In the genomic region with DNA sequence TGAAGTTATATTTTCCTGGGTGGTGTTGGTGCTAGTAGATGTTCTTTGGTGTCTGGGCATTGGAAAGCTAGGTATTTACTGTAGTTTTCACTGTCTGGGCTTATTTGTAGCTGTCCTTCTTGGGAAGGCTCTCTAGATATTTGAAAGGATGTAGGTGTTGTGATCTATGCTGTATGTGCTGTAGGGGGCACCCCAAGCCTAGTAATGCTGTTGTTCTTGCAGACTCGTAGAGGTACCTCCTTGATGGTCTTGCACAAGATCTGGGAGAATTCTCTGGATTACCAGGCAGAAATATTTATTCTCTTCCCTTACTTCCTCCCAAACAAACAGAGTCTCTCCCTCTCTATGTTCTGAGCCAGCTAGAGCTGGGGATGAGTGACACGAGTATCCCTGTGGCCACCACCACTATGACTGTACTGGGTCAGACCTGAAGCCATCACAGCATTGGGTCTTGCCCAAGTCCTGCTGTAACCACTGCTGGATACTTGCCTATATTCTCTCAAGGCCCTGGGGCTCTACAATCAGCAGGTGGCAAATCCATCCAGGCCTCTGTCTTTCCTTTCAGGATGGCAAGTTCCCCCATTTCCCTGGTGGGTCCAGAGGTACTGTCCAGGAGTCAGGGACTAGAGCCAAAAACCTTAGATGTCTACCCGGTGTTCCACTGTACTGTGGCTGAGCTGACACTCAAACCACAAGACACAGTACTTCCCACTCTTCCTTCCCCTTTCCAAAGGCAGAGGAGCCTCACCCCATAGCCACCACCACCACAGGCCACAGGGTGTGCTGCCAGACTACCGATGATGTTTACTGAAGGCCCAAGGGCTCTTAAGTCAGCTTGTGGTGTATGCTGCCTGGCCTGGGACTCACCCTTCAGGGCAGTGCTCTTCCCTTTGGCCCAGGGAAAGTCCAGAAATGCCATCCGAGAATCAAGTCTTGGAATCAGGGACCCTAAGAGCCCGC, we compare ENCODE assay signal across 8 cellular contexts.
DNase-seq lines count a peak whose midpoint lies in the region; ATAC-seq and TF ChIP-seq lines count a peak whose summit lies in the region.

No MANE protein-coding gene starts in this region.

- H3K4me1 ChIP-seq in MM.1S (ENCODE audit: low read length): no peaks in the 10 kb centered on the region
- H3K4me1 ChIP-seq in esophagus muscularis mucosa: no peaks in the 10 kb centered on the region

- CTCF ChIA-PET in activated CD4-positive, alpha-beta T cell treated with anti-CD3 and anti-CD28 coated beads for 36 hours (lab: Charles Lee): interaction anchor here (0.7 to 1.0 kb wide), 5 partner anchors 782 to 820 kb away, joined by 3 read pairs; no protein-coding TSS in a partner anchor

- no peaks in the 10 kb centered on the region for H4K20me1 ChIP-seq in MM.1S (ENCODE audit: insufficient read depth, low read length)

- H3K9ac ChIP-seq in MM.1S (ENCODE audit: low read length): no peak overlapping the region

- H3K4me3 ChIP-seq in MM.1S (ENCODE audit: low read length) (no peak overlapping the region), esophagus muscularis mucosa (no peak overlapping the region)

- H3K36me3 ChIP-seq in MM.1S (replicated peaks; ENCODE audit: insufficient read depth, low read length): no peaks in the 10 kb centered on the region
- no peaks in the 10 kb centered on the region for H3K36me3 ChIP-seq in esophagus muscularis mucosa

- no peaks in the 10 kb centered on the region for H3K36me3 Mint-ChIP-seq in activated CD4-positive, alpha-beta T cell treated with anti-CD3 and anti-CD28 coated beads for 36 hours (ENCODE audit: low read depth)

- no peak overlapping the region for H3K27ac Mint-ChIP-seq in activated CD4-positive, alpha-beta T cell treated with anti-CD3 and anti-CD28 coated beads for 36 hours

- H3K27ac ChIP-seq in MM.1S (ENCODE audit: low read length) (no peak overlapping the region), esophagus muscularis mucosa (replicated peaks in 1 of 4) (no peak overlapping the region)

- ATAC-seq in activated CD4-positive, alpha-beta T cell treated with anti-CD3 and anti-CD28 coated beads for 36 hours: no peak
- no peak for ATAC-seq in HG02840 (IDR thresholded peaks at IDR 0.05; ENCODE audit: low FRiP score, unreplicated experiment)
- no peak for ATAC-seq in left lobe of liver
- no peak for ATAC-seq in HG03139 (IDR thresholded peaks at IDR 0.05; ENCODE audit: unreplicated experiment)

- H3K27me3 ChIP-seq in MM.1S (replicated peaks; ENCODE audit: insufficient read depth, low read length) (no peaks in the 10 kb centered on the region), esophagus muscularis mucosa (no peaks in the 10 kb centered on the region)

- H2AFZ ChIP-seq in MM.1S (ENCODE audit: low read length): no peak overlapping the region

- no peaks in the 10 kb centered on the region for H3K9me3 Mint-ChIP-seq in activated CD4-positive, alpha-beta T cell treated with anti-CD3 and anti-CD28 coated beads for 36 hours (ENCODE audit: low read depth)

- intact Hi-C loops in activated CD4-positive, alpha-beta T cell treated with anti-CD3 and anti-CD28 coated beads for 36 hours (cut with DNase I, micrococcal nuclease): loop anchor here (1.0 to 10.0 kb wide), 3 partner anchors 782 to 1552 kb away; no protein-coding TSS in a partner anchor
- intact Hi-C loops in esophagus muscularis mucosa (cut with DNase I): no loop called here

- H3K4me3 Mint-ChIP-seq in activated CD4-positive, alpha-beta T cell treated with anti-CD3 and anti-CD28 coated beads for 36 hours: no peak overlapping the region

- DNase-seq in ELF-1 (ENCODE audit: low read depth, low spot score) (peak; percentile 47), MM.1S (peak; percentile 58), esophagus muscularis mucosa (ENCODE audit: extremely low spot score) (no peak), putamen (ENCODE audit: low spot score) (peak; percentile 20), left lobe of liver (ENCODE audit: low spot score) (no peak)
- DNase-seq in activated CD4-positive, alpha-beta T cell treated with anti-CD3 and anti-CD28 coated beads for 36 hours: peak; percentile 69

- H3K9me2 ChIP-seq in MM.1S (replicated peaks; ENCODE audit: insufficient read depth, low read length): no peaks in the 10 kb centered on the region

- TF ChIP-seq CTCF in MM.1S (IDR thresholded peaks at IDR 0.05; ENCODE audit: low read length): peak; percentile 54
- peak; percentile 18 to 37 (median 30) for TF ChIP-seq CTCF in esophagus muscularis mucosa (IDR thresholded peaks at IDR 0.05)

- TF ChIP-seq POLR2A in esophagus muscularis mucosa (IDR thresholded peaks at IDR 0.05; ENCODE audit: low read depth): no peak

- no peaks in the 10 kb centered on the region for H3K4me1 Mint-ChIP-seq in activated CD4-positive, alpha-beta T cell treated with anti-CD3 and anti-CD28 coated beads for 36 hours

- no peaks in the 10 kb centered on the region for H3K79me2 ChIP-seq in MM.1S (ENCODE audit: low read length)

- POLR2A ChIA-PET in activated CD4-positive, alpha-beta T cell treated with anti-CD3 and anti-CD28 coated beads for 36 hours (lab: Charles Lee): no interaction called here

- no peaks in the 10 kb centered on the region for H3F3A ChIP-seq in MM.1S (ENCODE audit: insufficient read depth, low read length)

- H3K9me3 ChIP-seq in MM.1S (replicated peaks; ENCODE audit: insufficient read depth, low read length): no peaks in the 10 kb centered on the region
- H3K9me3 ChIP-seq in esophagus muscularis mucosa: peaks cover 0 to 3% (median 0%) of the 10 kb centered on the region in 4 donors

- TF ChIP-seq EP300 in esophagus muscularis mucosa (IDR thresholded peaks at IDR 0.05): no peak

- WGBS in esophagus muscularis mucosa: 57% methylated on average over 3 of the region's 6 CpGs

- H3K4me2 ChIP-seq in MM.1S (ENCODE audit: low read depth, low read length): no peak overlapping the region

- H3K27me3 Mint-ChIP-seq in activated CD4-positive, alpha-beta T cell treated with anti-CD3 and anti-CD28 coated beads for 36 hours: peaks cover 3% of the 10 kb centered on the region

Comparison
In these comparisons a context has a peak if more than half of its experiments do, and no peak if none do; other contexts are left out.
1. DNase-seq: peak in ELF-1 (single experiment), MM.1S (single experiment), activated CD4-positive, alpha-beta T cell treated with anti-CD3 and anti-CD28 coated beads for 36 hours (single experiment) and putamen (single experiment); none in esophagus muscularis mucosa (single experiment) and left lobe of liver (single experiment).